Comparison of ENCODE assay signal across 16 cellular contexts in genomic region chr13:90336507-90336906, GRCh38.
"Had no signal": no experiment of that assay in that cellular context is flagged by ENCODE, and none has a peak within 500 bp of the region (broad histone marks: within the 10 kb centered on the region; RNA-seq: fewer than 3 reads in every experiment).

No MANE protein-coding gene starts in this region.

- H3K4me3 ChIP-seq: heart right ventricle, stomach, testis, upper lobe of left lung had no signal

- H3K9me3 ChIP-seq: testis had no signal

- ATAC-seq: activated naive CD4-positive, alpha-beta T cell treated with anti-CD3 and anti-CD28 coated beads, Interleukin-2, amount 50 U/mL, for 72 hours; activated T-cell treated with anti-CD3 and anti-CD28 coated beads, Interleukin-2, amount 50 U/mL, for 72 hours; heart right ventricle; left lobe of liver had no signal

- H3K36me3 ChIP-seq: heart right ventricle, stomach, upper lobe of left lung had no signal

- H2AFZ ChIP-seq: parathyroid adenoma had no signal

- H3K79me2 ChIP-seq: parathyroid adenoma had no signal

- H3K27me3 ChIP-seq: heart right ventricle, stomach, testis, upper lobe of left lung had no signal

- DNase-seq: activated CD4-positive, alpha-beta T cell treated with anti-CD3 and anti-CD28 coated beads, Interleukin-2, amount 10 ng/mL, durations not matched to agents 7 days and 5 days; activated CD4-positive, CD25-positive, alpha-beta regulatory T cell; activated CD8-positive, alpha-beta memory T cell treated with anti-CD3 and anti-CD28 coated beads, Interleukin-2, amount 50 U/mL, for 48 hours; activated gamma-delta T cell; activated T-cell treated with anti-CD3 and anti-CD28 coated beads, Interleukin-2, amount 50 U/mL, for 72 hours; cerebellar nuclear complex; effector memory CD4-positive, alpha-beta T cell; heart right ventricle; naive B cell; stimulated activated CD4-positive, alpha-beta T cell treated with anti-CD3 and anti-CD28 coated beads, Interleukin-1b, Interleukin-23, amount 100 ng/mL, for 48 hours; stomach; testis; upper lobe of left lung had no signal

- H3K27ac ChIP-seq: heart right ventricle, parathyroid adenoma, stomach, testis, upper lobe of left lung had no signal

- H3K4me1 ChIP-seq: heart right ventricle, parathyroid adenoma, stomach, testis, upper lobe of left lung had no signal

- H3K9ac ChIP-seq: parathyroid adenoma had no signal
